Comparison of ENCODE assay signal across 8 cellular contexts in the genomic region with DNA sequence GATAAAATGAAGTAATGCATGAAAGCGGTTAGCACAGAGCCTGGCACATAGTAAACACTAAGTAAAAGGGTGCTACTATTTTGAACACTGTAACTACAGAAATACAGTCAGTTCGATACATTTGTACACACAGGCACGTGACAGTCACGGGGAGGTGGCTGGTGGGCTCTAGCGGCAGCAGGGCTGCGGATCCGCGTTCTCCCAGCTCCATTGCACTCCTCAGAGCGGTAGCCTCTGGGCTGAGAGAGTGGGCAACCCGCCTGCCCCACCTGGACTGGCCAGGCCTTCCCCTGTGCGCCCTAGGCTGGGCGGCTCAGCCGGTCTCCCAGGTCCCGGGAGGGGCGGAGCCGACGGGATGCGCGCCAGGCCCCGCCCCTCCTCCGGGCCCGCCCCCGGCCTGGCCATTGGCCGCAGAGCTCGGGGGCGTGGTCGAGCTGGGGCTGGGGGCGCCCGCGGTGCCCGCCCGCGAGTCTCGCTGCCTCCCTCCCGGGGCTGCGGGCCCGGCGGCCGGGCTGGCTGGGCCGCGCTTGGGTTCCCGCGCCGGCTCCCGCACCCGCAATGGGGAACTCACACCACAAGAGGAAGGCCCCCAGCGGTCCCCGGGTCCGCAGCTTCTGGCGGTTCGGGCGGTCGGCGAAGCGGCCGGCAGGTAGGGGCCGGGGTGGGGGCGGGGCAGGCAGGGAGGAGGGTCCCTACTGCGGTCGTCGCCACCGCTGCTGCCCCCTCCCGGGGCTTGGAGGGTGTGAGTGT. TPM values are rescaled to one million over a fixed set of nuclear protein-coding genes. Genes with fewer than 3 reads are reported as not detected.
DNase-seq lines count a peak whose midpoint lies in the region; ATAC-seq and TF ChIP-seq lines count a peak whose summit lies in the region.

No MANE protein-coding gene starts in this region.

- H3K27ac ChIP-seq in SJSA1 (no peak overlapping the region), thyroid gland (peak overlapping the region; percentile 88 to 98 (median 93))

- no peak for TF ChIP-seq CTCF in GM12875 (IDR thresholded peaks at IDR 0.05; ENCODE audit: borderline replicate concordance, insufficient read depth, low read depth, low read length)
- no peak for TF ChIP-seq CTCF in omental fat pad (IDR thresholded peaks at IDR 0.05)
- TF ChIP-seq CTCF in thyroid gland (IDR thresholded peaks at IDR 0.05) = peak in 1 of 6 experiments; percentile 9

- peaks cover 4% of the 10 kb centered on the region for H3K27me3 Mint-ChIP-seq in activated naive CD4-positive, alpha-beta T cell treated with anti-CD3 and anti-CD28 coated beads for 36 hours (ENCODE audit: low read depth)

- H3K36me3 ChIP-seq in SJSA1 (peaks cover 43% of the 10 kb centered on the region), thyroid gland (no peaks in the 10 kb centered on the region)

- peak; percentile 64 to 88 for TF ChIP-seq POLR2A in thyroid gland (IDR thresholded peaks at IDR 0.05)

- peak; percentile 89 for ATAC-seq in omental fat pad (ENCODE audit: low FRiP score)
- ATAC-seq in GM18873 (IDR thresholded peaks at IDR 0.05; ENCODE audit: low FRiP score, unreplicated experiment) = no peak

- peak overlapping the region; percentile 49 for H3K4me3 Mint-ChIP-seq in activated naive CD4-positive, alpha-beta T cell treated with anti-CD3 and anti-CD28 coated beads for 36 hours

- no peaks in the 10 kb centered on the region for H3K9me3 ChIP-seq in SJSA1 (replicated peaks)
- no peaks in the 10 kb centered on the region for H3K9me3 ChIP-seq in thyroid gland

- H3K4me3 ChIP-seq in GM12875 (ENCODE audit: low read depth, low read length) (peak overlapping the region; percentile 37), SJSA1 (peak overlapping the region; percentile 44), thyroid gland (replicated peaks in 1 of 3) (peak overlapping the region in 2 of 3 donors; percentile 25 to 53)

- intact Hi-C loops in activated naive CD4-positive, alpha-beta T cell treated with anti-CD3 and anti-CD28 coated beads for 36 hours (cut with micrococcal nuclease) = no loop called here
- intact Hi-C loops in thyroid gland (cut with DNase I) = no loop called here

- H3K27ac Mint-ChIP-seq in activated naive CD4-positive, alpha-beta T cell treated with anti-CD3 and anti-CD28 coated beads for 36 hours = no peak overlapping the region

- no peaks in the 10 kb centered on the region for H3K9me3 Mint-ChIP-seq in activated naive CD4-positive, alpha-beta T cell treated with anti-CD3 and anti-CD28 coated beads for 36 hours

- H3K4me1 Mint-ChIP-seq in activated naive CD4-positive, alpha-beta T cell treated with anti-CD3 and anti-CD28 coated beads for 36 hours (ENCODE audit: low read depth) = peaks cover 5% of the 10 kb centered on the region

- H3K4me1 ChIP-seq in SJSA1 (replicated peaks) (peaks cover 29% of the 10 kb centered on the region), thyroid gland (peaks cover 54 to 58% of the 10 kb centered on the region in 2 donors)

- H3K27me3 ChIP-seq in SJSA1 (replicated peaks) (no peaks in the 10 kb centered on the region), thyroid gland (no peaks in the 10 kb centered on the region)

- peak; percentile 93 for DNase-seq in HPDE6-E6E7 (ENCODE audit: extremely low spot score)
- DNase-seq in SJSA1 (ENCODE audit: low read depth in 1 of 2, low spot score in 2 of 2) = no peak
- DNase-seq in activated naive CD4-positive, alpha-beta T cell treated with anti-CD3 and anti-CD28 coated beads for 36 hours = peak; percentile 61
- DNase-seq in germinal center (ENCODE audit: low spot score) = peak; percentile 95
- no peak for DNase-seq in omental fat pad (ENCODE audit: low spot score)
- peak; percentile 86 to 87 for DNase-seq in thyroid gland

- WGBS in thyroid gland, 2 donors = 4 to 9% methylated on average over 15 to 30 of the region's 63 CpGs

- CTCF ChIA-PET in activated naive CD4-positive, alpha-beta T cell treated with anti-CD3 and anti-CD28 coated beads for 36 hours (lab: Charles Lee) = interaction anchor here (1.8 kb wide), 1 partner anchor 41 kb away, joined by 10 read pairs; no protein-coding TSS in a partner anchor

- H3K36me3 Mint-ChIP-seq in activated naive CD4-positive, alpha-beta T cell treated with anti-CD3 and anti-CD28 coated beads for 36 hours (ENCODE audit: low read depth) = no peaks in the 10 kb centered on the region

RNA-seq across cellular contexts. Expression of a gene that starts 51.1 kb away (rescaled TPM):
- total RNA-seq in SJSA1 (2014; rRNA removed; shearing (Covaris generic)) = 167 and 209 TPM in 2 replicates
- total RNA-seq in activated naive CD4-positive, alpha-beta T cell treated with anti-CD3 and anti-CD28 coated beads for 36 hours = not detected
- total RNA-seq in omental fat pad (10 to 100 TPM; 14.8 to 27.4 (median 22.1) TPM), thyroid gland (10 to 100 TPM in 1 of 4 donors, 1 to 10 TPM in 3; 7.3 to 13.7 (median 7.7) TPM)

Comparison
In these comparisons a context has a peak if more than half of its experiments do, and no peak if none do; other contexts are left out.
1. DNase-seq: peak in HPDE6-E6E7 (single experiment), activated naive CD4-positive, alpha-beta T cell treated with anti-CD3 and anti-CD28 coated beads for 36 hours (single experiment), germinal center (single experiment) and thyroid gland (2 of 2); none in SJSA1 (0 of 2) and omental fat pad (single experiment).
2. RNA of a gene that starts 51.1 kb away (total RNA-seq): 167 to 209 TPM in SJSA1, 14.8 to 27.4 TPM in omental fat pad and 7.3 to 13.7 TPM in thyroid gland; not detected in activated naive CD4-positive, alpha-beta T cell treated with anti-CD3 and anti-CD28 coated beads for 36 hours; every median in the first group is over 4 times any median in the second.
3. Peak in every context shown above with its lines, with median percentiles within 50 percentile points of each other: H3K4me3 ChIP-seq.